ENCODE assay signal across 2 cellular contexts in genomic region chr6:82738773-82739172, GRCh38.
TF ChIP-seq lines count a peak whose summit lies in the region.

No MANE protein-coding gene starts in this region.

TF ChIP-seq in GM23338, 12 proteins besides CTCF, POLR2A, EP300 and RAD21 (continued from another document):
- TF ChIP-seq ZNF462 (CRISPR knock-in tag; IDR thresholded peaks at IDR 0.05) (no peak), EZH2 (IDR thresholded peaks at IDR 0.05; ENCODE audit: low read depth, unreplicated experiment) (no peak), REST (IDR thresholded peaks at IDR 0.05; ENCODE audit: unreplicated experiment) (no peak), EZH2phosphoT487 (IDR thresholded peaks at IDR 0.05; ENCODE audit: unreplicated experiment) (no peak), ZNF114 (CRISPR knock-in tag; IDR thresholded peaks at IDR 0.05) (no peak), CREB1 (CRISPR knock-in tag; IDR thresholded peaks at IDR 0.05; ENCODE audit: low read depth) (no peak), ZNF331 (CRISPR knock-in tag; IDR thresholded peaks at IDR 0.05; ENCODE audit: low read depth) (no peak), POLR2AphosphoS5 (IDR thresholded peaks at IDR 0.05; ENCODE audit: low read depth) (no peak), NANOG (IDR thresholded peaks at IDR 0.05; ENCODE audit: borderline replicate concordance) (no peak), STAT1 (IDR thresholded peaks at IDR 0.05; ENCODE audit: unreplicated experiment) (no peak)
- TF ChIP-seq, protein P1, sequence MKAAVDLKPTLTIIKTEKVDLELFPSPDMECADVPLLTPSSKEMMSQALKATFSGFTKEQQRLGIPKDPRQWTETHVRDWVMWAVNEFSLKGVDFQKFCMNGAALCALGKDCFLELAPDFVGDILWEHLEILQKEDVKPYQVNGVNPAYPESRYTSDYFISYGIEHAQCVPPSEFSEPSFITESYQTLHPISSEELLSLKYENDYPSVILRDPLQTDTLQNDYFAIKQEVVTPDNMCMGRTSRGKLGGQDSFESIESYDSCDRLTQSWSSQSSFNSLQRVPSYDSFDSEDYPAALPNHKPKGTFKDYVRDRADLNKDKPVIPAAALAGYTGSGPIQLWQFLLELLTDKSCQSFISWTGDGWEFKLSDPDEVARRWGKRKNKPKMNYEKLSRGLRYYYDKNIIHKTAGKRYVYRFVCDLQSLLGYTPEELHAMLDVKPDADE (IDR thresholded peaks at IDR 0.05), result no peak

TF ChIP-seq in WTC11, 78 proteins besides CTCF, POLR2A, EP300 and RAD21 (continued from another document):
- TF ChIP-seq ATF2 (CRISPR knock-in tag; IDR thresholded peaks at IDR 0.05; ENCODE audit: borderline replicate concordance, low read depth) (no peak), ZNF671 (CRISPR knock-in tag; IDR thresholded peaks at IDR 0.05) (no peak)
